9 cellular contexts compared by ENCODE assay signal in the genomic region with DNA sequence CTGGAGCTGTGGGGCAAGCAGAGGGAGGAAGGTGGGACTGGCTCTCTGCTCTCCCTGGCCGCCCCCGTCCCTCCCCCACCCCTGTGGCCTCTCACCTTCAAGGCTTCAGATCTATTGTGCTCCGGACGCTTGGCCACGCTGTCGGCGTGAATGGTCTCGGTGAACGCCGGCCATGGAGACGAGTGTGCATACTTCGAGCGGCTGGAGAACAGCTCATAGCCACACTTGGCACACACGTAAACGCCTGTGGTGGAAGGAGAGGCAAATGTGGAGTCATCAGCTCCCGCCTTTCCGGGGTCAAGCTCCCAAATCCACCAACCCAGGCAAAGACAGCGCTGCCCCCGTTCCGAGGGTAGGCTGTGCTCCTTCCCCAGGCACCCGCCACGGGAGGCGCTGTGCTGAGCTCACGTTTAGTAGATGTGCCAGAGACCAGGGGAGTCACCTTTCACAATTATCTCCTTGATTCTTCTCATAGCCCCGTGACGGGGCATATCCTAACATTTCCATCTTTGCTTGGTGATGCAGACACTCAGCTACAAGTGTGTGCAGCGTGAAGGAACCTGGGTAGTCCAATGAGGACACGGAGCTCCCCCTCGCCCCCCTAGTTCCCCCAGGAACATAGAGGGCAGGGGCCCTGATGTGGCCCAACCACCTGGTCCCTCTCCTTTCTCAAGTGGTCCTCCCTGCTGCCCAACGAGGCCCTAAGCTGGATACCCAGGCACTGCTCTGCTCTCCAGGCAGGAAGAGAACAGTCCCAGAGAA. TPM values are rescaled to one million over a fixed set of nuclear protein-coding genes. Genes with fewer than 3 reads are reported as not detected.
A peak's percentile ranks its signal among the peaks of the same experiment; 100 is the strongest.
DNase-seq lines count a peak whose midpoint lies in the region; ATAC-seq and TF ChIP-seq lines count a peak whose summit lies in the region.
"Had no signal": no experiment of that assay in that cellular context is flagged by ENCODE, and none has a peak within 500 bp of the region (broad histone marks: within the 10 kb centered on the region; RNA-seq: fewer than 3 reads in every experiment).

No MANE protein-coding gene starts in this region.

- peaks cover 23 to 33% of the 10 kb centered on the region in 2 donors for H3K4me1 ChIP-seq in duodenal mucosa (ENCODE audit: control insufficient read depth in 1 of 2, insufficient read depth in 2 of 2, low read length in 2 of 2)
- H3K4me1 ChIP-seq in osteoblast (ENCODE audit: insufficient read depth, low read length), result peaks cover 10% of the 10 kb centered on the region

- no peak for TF ChIP-seq CTCF in osteoblast (IDR thresholded peaks at IDR 0.05; ENCODE audit: extremely low read depth, low read depth, low read length)

- H3K9ac ChIP-seq in duodenal mucosa (ENCODE audit: low read depth in 1 of 2, low read length in 2 of 2), result peak overlapping the region in 1 of 2 donors; percentile 1

- ATAC-seq in GM21447 (IDR thresholded peaks at IDR 0.05; ENCODE audit: unreplicated experiment), result no peak

- H3K27ac ChIP-seq in duodenal mucosa (ENCODE audit: low read depth, low read length) (no peak overlapping the region), osteoblast (ENCODE audit: low read depth, low read length) (no peak overlapping the region)

- H3K27me3 ChIP-seq in duodenal mucosa (ENCODE audit: control insufficient read depth in 1 of 2, insufficient read depth in 2 of 2, low read length in 2 of 2) (no peaks in the 10 kb centered on the region), osteoblast (ENCODE audit: insufficient read depth, low read length) (no peaks in the 10 kb centered on the region)

- H3K36me3 ChIP-seq in duodenal mucosa (ENCODE audit: control insufficient read depth in 1 of 2, insufficient read depth in 2 of 2, low read length in 2 of 2) (peaks cover 14 to 26% of the 10 kb centered on the region in 2 donors), osteoblast (ENCODE audit: insufficient read depth, low read length) (peaks cover 14% of the 10 kb centered on the region)

- H3K79me2 ChIP-seq in osteoblast (ENCODE audit: insufficient read depth, low read length), result no peaks in the 10 kb centered on the region

- no peaks in the 10 kb centered on the region for H4K20me1 ChIP-seq in osteoblast (ENCODE audit: insufficient read depth, low read length)

- peak; percentile 90 for DNase-seq in DMS53 (lab: John Stamatoyannopoulos, UW)
- DNase-seq in NOMO-1 treated with DMSO at 0.1 percent for 48 hours (lab: John Stamatoyannopoulos, UW; ENCODE audit: unreplicated experiment), result peak; percentile 66
- DNase-seq in osteoblast (ENCODE audit: insufficient read length, low spot score, missing footprints), result peak; percentile 78
- DNase-seq in effector CD8-positive, alpha-beta T cell (lab: John Stamatoyannopoulos, UW), result no peak
- no peak for DNase-seq in activated CD4-positive, alpha-beta T cell treated with anti-CD3 and anti-CD28 coated beads, Interleukin-2, amount 50 U/mL, for 4 hours
- DNase-seq in amygdala (lab: John Stamatoyannopoulos, UW), result no peak
- DNase-seq: NCI-H748 treated with DMSO at 0.1 percent for 48 hours had no signal

- no peak overlapping the region for H2AFZ ChIP-seq in osteoblast (ENCODE audit: low read length)

- H3K9me3 ChIP-seq in duodenal mucosa (ENCODE audit: control insufficient read depth in 1 of 2, low read length in 2 of 2), result no peaks in the 10 kb centered on the region
- H3K9me3 ChIP-seq in osteoblast (ENCODE audit: low read depth, low read length), result no peaks in the 10 kb centered on the region

- H3K4me3 ChIP-seq in duodenal mucosa (ENCODE audit: low read depth in 1 of 2, low read length in 2 of 2), result peak overlapping the region; percentile 86 to 93
- no peak overlapping the region for H3K4me3 ChIP-seq in osteoblast (ENCODE audit: insufficient read depth, low read length)

- H3K4me2 ChIP-seq in osteoblast (ENCODE audit: insufficient read depth, low read length), result peak overlapping the region; percentile 95

RNA-seq across cellular contexts. Expression of a gene that starts 1.7 kb away (rescaled TPM):
- total RNA-seq in osteoblast, result 16.2 and 18.1 TPM in 2 replicates

RNA-seq across cellular contexts. Expression of a gene that starts 13.1 kb away (rescaled TPM):
- not detected in 2 replicates for total RNA-seq in osteoblast

RNA-seq across cellular contexts. Expression of a gene that starts 18.0 kb away (rescaled TPM):
- total RNA-seq in osteoblast, result 82.8 and 109 TPM in 2 replicates

RNA-seq across cellular contexts. Expression of a gene that starts 23.1 kb away (rescaled TPM):
- total RNA-seq in osteoblast, result not detected in 2 replicates

RNA-seq across cellular contexts. Expression of a gene that starts 23.3 kb away (rescaled TPM):
- 1,815 and 2,359 TPM in 2 replicates for total RNA-seq in osteoblast

Comparison
In these comparisons a context has a peak if more than half of its experiments do, and no peak if none do; other contexts are left out.
1. DNase-seq: peak in DMS53 (single experiment), NOMO-1 treated with DMSO at 0.1 percent for 48 hours (single experiment) and osteoblast (single experiment); none in effector CD8-positive, alpha-beta T cell (single experiment), activated CD4-positive, alpha-beta T cell treated with anti-CD3 and anti-CD28 coated beads, Interleukin-2, amount 50 U/mL, for 4 hours (0 of 2) and amygdala (0 of 56).